8 cellular contexts compared by ENCODE assay signal in genomic region chr15:32536507-32537172, GRCh38. TPM values are rescaled to one million over a fixed set of nuclear protein-coding genes. Genes with fewer than 3 reads are reported as not detected.
A peak's percentile ranks its signal among the peaks of the same experiment; 100 is the strongest.
DNase-seq lines count a peak whose midpoint lies in the region; ATAC-seq and TF ChIP-seq lines count a peak whose summit lies in the region.
"Not testable (repeated sequence)": the region's sequence is repeated elsewhere in the genome, so short reads cannot be mapped to it uniquely, and the experiment has no call there.

No MANE protein-coding gene starts in this region.

- 0% methylated on average over 1 of the region's 61 CpGs; no CpG with 5 or more reads in 1 of the 2 donors for WGBS in gastroesophageal sphincter (ENCODE audit: low coverage in 1 of 2), 2 donors

- peak overlapping the region; percentile 53 to 77 for H3K4me3 ChIP-seq in gastroesophageal sphincter

- H3K27me3 Mint-ChIP-seq in T-cell; naive thymus-derived CD8-positive, alpha-beta T cell: not testable (repeated sequence)

- not testable (repeated sequence) for H3K4me1 Mint-ChIP-seq in T-cell; naive thymus-derived CD8-positive, alpha-beta T cell

- H3K4me3 Mint-ChIP-seq in T-cell, result peak overlapping the region; percentile 29 to 65 (median 62)
- H3K4me3 Mint-ChIP-seq in naive thymus-derived CD8-positive, alpha-beta T cell, result peak overlapping the region; percentile 27 to 77 (median 50)

- H3K36me3 ChIP-seq in gastroesophageal sphincter, result not testable (repeated sequence)

- not testable (repeated sequence) for TF ChIP-seq EP300 in gastroesophageal sphincter (IDR thresholded peaks at IDR 0.05)

- TF ChIP-seq POLR2A in gastroesophageal sphincter (IDR thresholded peaks at IDR 0.05), result peak; percentile 22 to 46

- peak overlapping the region in 1 of 2 donors; percentile 68 for H3K27ac Mint-ChIP-seq in T-cell
- not testable (repeated sequence) for H3K27ac Mint-ChIP-seq in activated naive CD4-positive, alpha-beta T cell treated with anti-CD3 and anti-CD28 coated beads, Interleukin-2, amount 50 U/mL, for 72 hours
- H3K27ac Mint-ChIP-seq in naive thymus-derived CD8-positive, alpha-beta T cell, result peak overlapping the region in 5 of 10 donors; percentile 43 to 85 (median 62)

- not testable (repeated sequence) for H3K9me3 Mint-ChIP-seq in T-cell; activated naive CD4-positive, alpha-beta T cell treated with anti-CD3 and anti-CD28 coated beads, Interleukin-2, amount 50 U/mL, for 72 hours; naive thymus-derived CD8-positive, alpha-beta T cell

- DNase-seq in CD1c-positive myeloid dendritic cell (ENCODE audit: extremely low spot score) (peak; percentile 14), T-cell (peak in 27 of 34 experiments; percentile 0 to 82 (median 22))
- DNase-seq in activated naive CD4-positive, alpha-beta T cell treated with anti-CD3 and anti-CD28 coated beads, Interleukin-2, amount 50 U/mL, for 72 hours (ENCODE audit: low spot score in 2 of 2), result peak; percentile 76 to 83
- DNase-seq in naive thymus-derived CD8-positive, alpha-beta T cell, result peak; percentile 4 to 84 (median 66)
- DNase-seq in stimulated activated CD8-positive, alpha-beta memory T cell treated with anti-CD3 and anti-CD28 coated beads, Interleukin-12 subunit alpha, Interleukin-12 subunit beta, amount 100 ng/mL, for 1 hour (ENCODE audit: low read depth), result peak; percentile 1

- not testable (repeated sequence) for H3K36me3 Mint-ChIP-seq in T-cell; activated naive CD4-positive, alpha-beta T cell treated with anti-CD3 and anti-CD28 coated beads, Interleukin-2, amount 50 U/mL, for 72 hours; naive thymus-derived CD8-positive, alpha-beta T cell

- H3K27me3 ChIP-seq in gastroesophageal sphincter, result not testable (repeated sequence)

- not testable (repeated sequence) for H3K9me3 ChIP-seq in gastroesophageal sphincter

- POLR2A ChIA-PET in T-cell (lab: Charles Lee); naive thymus-derived CD8-positive, alpha-beta T cell (lab: Charles Lee): not testable (repeated sequence)

- TF ChIP-seq CTCF in gastroesophageal sphincter (IDR thresholded peaks at IDR 0.05), result not testable (repeated sequence)

- ATAC-seq in GM21367 (IDR thresholded peaks at IDR 0.05; ENCODE audit: unreplicated experiment) (peak; percentile 82), HG03280 (IDR thresholded peaks at IDR 0.05; ENCODE audit: unreplicated experiment) (peak; percentile 73), T-cell (replicated peaks in 1 of 4) (peak; percentile 91 to 96 (median 94)), gastroesophageal sphincter (peak; percentile 100)
- peak; percentile 87 to 89 for ATAC-seq in activated naive CD4-positive, alpha-beta T cell treated with anti-CD3 and anti-CD28 coated beads, Interleukin-2, amount 50 U/mL, for 72 hours
- ATAC-seq in naive thymus-derived CD8-positive, alpha-beta T cell, result peak; percentile 89 to 93

- not testable (repeated sequence) for H3K4me1 ChIP-seq in gastroesophageal sphincter

- peak overlapping the region; percentile 81 to 87 (median 84) for H3K27ac ChIP-seq in gastroesophageal sphincter

- CTCF ChIA-PET in T-cell (lab: Charles Lee), result not testable (repeated sequence)

RNA-seq across cellular contexts. Expression of gene GOLGA8N, which starts 56.6 kb away (rescaled TPM):
- 10 to 100 TPM in 2 of 5 donors, 1 to 10 TPM in 3; 7.6 to 18.1 (median 9.6) TPM for total RNA-seq in T-cell
- 10 to 100 TPM in 1 of 2 donors, 1 to 10 TPM in 1; 8.6 to 10.0 TPM for total RNA-seq in activated naive CD4-positive, alpha-beta T cell treated with anti-CD3 and anti-CD28 coated beads, Interleukin-2, amount 50 U/mL, for 72 hours
- 10 to 100 TPM in 1 of 4 donors, 1 to 10 TPM in 3; 2.8 to 17.0 (median 8.2) TPM for total RNA-seq in gastroesophageal sphincter
- 10 to 100 TPM; 12.3 to 14.4 TPM for total RNA-seq in naive thymus-derived CD8-positive, alpha-beta T cell
- under 1 TPM in 2 of 3 donors, not detected in 1; 0.17 to 0.74 TPM for polyA plus RNA-seq in naive thymus-derived CD8-positive, alpha-beta T cell

Comparison
In these comparisons a context has a peak if more than half of its experiments do, and no peak if none do; other contexts are left out.
1. Peak in every context shown above with its lines: DNase-seq, ATAC-seq, H3K4me3 ChIP-seq and H3K27ac ChIP-seq.
2. DNase-seq: peak in every context shown above with its lines; median percentile 80 in activated naive CD4-positive, alpha-beta T cell treated with anti-CD3 and anti-CD28 coated beads, Interleukin-2, amount 50 U/mL, for 72 hours; 66 in naive thymus-derived CD8-positive, alpha-beta T cell; 22 in T-cell; 14 in CD1c-positive myeloid dendritic cell; 1 in stimulated activated CD8-positive, alpha-beta memory T cell treated with anti-CD3 and anti-CD28 coated beads, Interleukin-12 subunit alpha, Interleukin-12 subunit beta, amount 100 ng/mL, for 1 hour.